Comparison of ENCODE assay signal across 8 cellular contexts in genomic region chr11:77473801-77474508, GRCh38. TPM values are rescaled to one million over a fixed set of nuclear protein-coding genes. Genes with fewer than 3 reads are reported as not detected.
DNase-seq lines count a peak whose midpoint lies in the region; ATAC-seq and TF ChIP-seq lines count a peak whose summit lies in the region.

Gene PAK1, minus strand, starts transcription at chr11:77474094. Its CDS starts 81,574 bp downstream, at chr11:77392520.

- H3K9me3 Mint-ChIP-seq in dendritic cell treated with granulocyte-macrophage colony-stimulating factor and Interleukin-4, amounts not matched to agents 40 ng/mL and 50 ng/mL, for 4 days: no peaks in the 10 kb centered on the region

- peak within 1 kb of the TSS; percentile 59 to 64 for H3K4me3 ChIP-seq in left lung

- H3K4me1 ChIP-seq in left lung: peaks cover 0 to 17% of the 10 kb centered on the region in 2 donors

- peak; percentile 55 for ATAC-seq in GM19025 (IDR thresholded peaks at IDR 0.05; ENCODE audit: low read depth, unreplicated experiment)
- peak; percentile 64 for ATAC-seq in HG03342 (IDR thresholded peaks at IDR 0.05; ENCODE audit: unreplicated experiment)
- ATAC-seq in left lung: peak; percentile 84

- no peaks in the 10 kb centered on the region for H3K36me3 ChIP-seq in left lung

- intact Hi-C loops in dendritic cell treated with granulocyte-macrophage colony-stimulating factor and Interleukin-4, amounts not matched to agents 40 ng/mL and 50 ng/mL, for 4 days (cut with micrococcal nuclease): loop anchor here (5.0 kb wide), 1 partner anchor 73 kb away; no protein-coding TSS in a partner anchor
- intact Hi-C loops in left lung (cut with DNase I): no loop called here

- H3K27me3 ChIP-seq in left lung: peaks cover 0 to 27% of the 10 kb centered on the region in 2 donors

- TF ChIP-seq CTCF in AG09319 (IDR thresholded peaks at IDR 0.05; ENCODE audit: low read depth, low read length) (peak; percentile 19), left lung (IDR thresholded peaks at IDR 0.05) (no peak)

- no peaks in the 10 kb centered on the region for H3K36me3 Mint-ChIP-seq in dendritic cell treated with granulocyte-macrophage colony-stimulating factor and Interleukin-4, amounts not matched to agents 40 ng/mL and 50 ng/mL, for 4 days (ENCODE audit: low read depth)

- peaks cover 18% of the 10 kb centered on the region for H3K27me3 Mint-ChIP-seq in dendritic cell treated with granulocyte-macrophage colony-stimulating factor and Interleukin-4, amounts not matched to agents 40 ng/mL and 50 ng/mL, for 4 days

- no peaks in the 10 kb centered on the region for H3K9me3 ChIP-seq in left lung

- DNase-seq in AG09319 (ENCODE audit: extremely low read depth, low read depth) (peak; percentile 4), NCI-H460 (ENCODE audit: extremely low read depth, low read depth) (peak; percentile 54), left lung (peak; percentile 91 to 94)
- peak; percentile 95 for DNase-seq in activated CD4-positive, alpha-beta T cell treated with anti-CD3 and anti-CD28 coated beads, Interleukin-2, amount 50 U/mL, for 1 hour
- peak; percentile 83 to 85 for DNase-seq in stimulated activated CD4-positive, alpha-beta T cell treated with anti-CD3 and anti-CD28 coated beads, Interleukin-2, amount 100 ng/mL, for 24 hours

- peaks cover 21% of the 10 kb centered on the region for H3K4me1 Mint-ChIP-seq in dendritic cell treated with granulocyte-macrophage colony-stimulating factor and Interleukin-4, amounts not matched to agents 40 ng/mL and 50 ng/mL, for 4 days (ENCODE audit: low read depth)

- H3K27ac Mint-ChIP-seq in dendritic cell treated with granulocyte-macrophage colony-stimulating factor and Interleukin-4, amounts not matched to agents 40 ng/mL and 50 ng/mL, for 4 days: peak within 1 kb of the TSS; percentile 79

- H3K4me3 Mint-ChIP-seq in dendritic cell treated with granulocyte-macrophage colony-stimulating factor and Interleukin-4, amounts not matched to agents 40 ng/mL and 50 ng/mL, for 4 days: peak within 1 kb of the TSS; percentile 79

- peak within 1 kb of the TSS; percentile 44 to 75 for H3K27ac ChIP-seq in left lung

RNA-seq across cellular contexts. Expression of gene PAK1, which starts in this region (rescaled TPM):
- 13.9 and 18.4 TPM in 2 replicates for total RNA-seq in NCI-H460 (2014; rRNA removed; shearing (Covaris generic))
- polyA plus RNA-seq in NCI-H460 (2014; cell fraction: nucleus; rRNA removed): 14.3 and 21.5 TPM in 2 replicates
- total RNA-seq in left lung: 10 to 100 TPM; 32.4 to 42.8 TPM

Comparison
In these comparisons a context has a peak if more than half of its experiments do, and no peak if none do; other contexts are left out.
1. Peak in every context shown above with its lines: DNase-seq, ATAC-seq, H3K4me3 ChIP-seq and H3K27ac ChIP-seq.
2. DNase-seq: peak in every context shown above with its lines; median percentile 95 in activated CD4-positive, alpha-beta T cell treated with anti-CD3 and anti-CD28 coated beads, Interleukin-2, amount 50 U/mL, for 1 hour; 92 in left lung; 84 in stimulated activated CD4-positive, alpha-beta T cell treated with anti-CD3 and anti-CD28 coated beads, Interleukin-2, amount 100 ng/mL, for 24 hours; 54 in NCI-H460; 4 in AG09319.